ENCODE assay signal across 8 cellular contexts in genomic region chr5:112146323-112146848, GRCh38.
DNase-seq lines count a peak whose midpoint lies in the region; ATAC-seq and TF ChIP-seq lines count a peak whose summit lies in the region.

No MANE protein-coding gene starts in this region.

- peak; percentile 76 for ATAC-seq in GM21737 (IDR thresholded peaks at IDR 0.05; ENCODE audit: unreplicated experiment)

- no peaks in the 10 kb centered on the region for H3K27me3 ChIP-seq in tibial nerve

- no peak overlapping the region for H3K27ac ChIP-seq in tibial nerve

- no peaks in the 10 kb centered on the region for H3K9me3 ChIP-seq in tibial nerve

- TF ChIP-seq EP300 in tibial nerve (IDR thresholded peaks at IDR 0.05), result no peak

- DNase-seq in GM10248 (ENCODE audit: extremely low spot score) (peak; percentile 24), LHCN-M2 (ENCODE audit: low read depth) (peak; percentile 89), hepatic stellate cell (ENCODE audit: low spot score) (peak; percentile 33), 8988T (no peak), DMS79 (lab: John Stamatoyannopoulos, UW) (no peak), tibial nerve (ENCODE audit: low spot score in 2 of 2) (no peak), HEK293T (ENCODE audit: extremely low spot score) (no peak)

- CTCF ChIA-PET in GM10248 (lab: Yijun Ruan, JAX) (interaction anchor here (0.6 to 5.2 kb wide), 25 partner anchors 11 to 990 kb away, joined by 3 to 94 read pairs (median 4); no protein-coding TSS in a partner anchor), HEK293T (lab: Yijun Ruan, JAX) (interaction anchor here (0.8 to 1.5 kb wide), 3 partner anchors 448 to 596 kb away, joined by 3 to 9 read pairs (median 6); no protein-coding TSS in a partner anchor)

- TF ChIP-seq CTCF in GM10248 (IDR thresholded peaks at IDR 0.05; ENCODE audit: control extremely low read depth, extremely low read depth, low read depth, missing control alignments) (no peak), tibial nerve (IDR thresholded peaks at IDR 0.05) (no peak)

- H3K4me1 ChIP-seq in tibial nerve, result peaks cover 0 to 8% (median 0%) of the 10 kb centered on the region in 4 donors

- no peaks in the 10 kb centered on the region for H3K36me3 ChIP-seq in tibial nerve

- no peak overlapping the region for H3K4me3 ChIP-seq in tibial nerve

- no peak for TF ChIP-seq POLR2A in tibial nerve (IDR thresholded peaks at IDR 0.05)

- POLR2A ChIA-PET in GM10248 (lab: Yijun Ruan, JAX) (no interaction called here), HEK293T (lab: Yijun Ruan, JAX) (interaction anchor here (0.8 kb wide), 1 partner anchor 389 kb away, joined by 3 read pairs; the partner anchor contains the start of gene NREP)

- whole genome bisulfite sequencing in tibial nerve, 2 donors, result 51 to 53% methylated on average over 5 of the region's 5 CpGs

TF ChIP-seq in HEK293T, 16 proteins besides CTCF, POLR2A, EP300 and RAD21:
- TF ChIP-seq FOXM1 (IDR thresholded peaks at IDR 0.05; ENCODE audit: borderline replicate concordance) (no peak), HDGF (IDR thresholded peaks at IDR 0.05; ENCODE audit: borderline replicate concordance) (no peak), FOXA1 (IDR thresholded peaks at IDR 0.05) (no peak)

Comparison
In these comparisons a context has a peak if more than half of its experiments do, and no peak if none do; other contexts are left out.
1. DNase-seq: peak in GM10248 (single experiment), LHCN-M2 (single experiment) and hepatic stellate cell (single experiment); none in 8988T (single experiment), DMS79 (single experiment), tibial nerve (0 of 2) and HEK293T (single experiment).